ENCODE assay signal across 17 cellular contexts in the genomic region with DNA sequence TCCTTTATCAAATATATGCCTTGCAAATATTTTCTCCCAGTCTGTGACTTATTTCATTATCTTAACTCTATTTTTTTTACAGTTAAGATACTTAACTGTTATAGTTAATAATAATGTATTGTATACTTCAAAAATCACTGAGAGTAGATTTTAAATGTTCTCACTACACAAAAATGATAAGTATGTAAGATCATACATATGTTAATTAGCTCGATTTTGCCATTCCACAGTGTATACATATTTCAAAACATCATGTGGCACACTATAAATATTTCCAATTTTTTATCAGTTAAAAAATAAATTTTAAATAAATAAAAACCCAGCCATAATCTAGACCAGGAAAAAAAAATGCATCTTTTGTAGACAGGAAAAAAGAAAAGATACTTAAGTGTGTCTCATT. TPM values are rescaled to one million over a fixed set of nuclear protein-coding genes. Genes with fewer than 3 reads are reported as not detected.
DNase-seq lines count a peak whose midpoint lies in the region; ATAC-seq and TF ChIP-seq lines count a peak whose summit lies in the region.
"Had no signal": no experiment of that assay in that cellular context is flagged by ENCODE, and none has a peak within 500 bp of the region (broad histone marks: within the 10 kb centered on the region; RNA-seq: fewer than 3 reads in every experiment).

No MANE protein-coding gene starts in this region.

- H3K9me3 ChIP-seq in SK-N-MC (ENCODE audit: low read depth, low read length) = no peaks in the 10 kb centered on the region
- H3K9me3 ChIP-seq: BE2C had no signal

- peaks cover 9% of the 10 kb centered on the region for H3K4me1 Mint-ChIP-seq in WTC11

- no peak for TF ChIP-seq CTCF in WTC11 (IDR thresholded peaks at IDR 0.05)

- H3K4me3 ChIP-seq in SK-N-MC = peak overlapping the region; percentile 30; the same call in 1 of the 2 replicates
- H3K4me3 ChIP-seq: GM12878, K562 had no signal

- H3K27ac Mint-ChIP-seq in WTC11 = no peak overlapping the region
- H3K27ac Mint-ChIP-seq: CD8-positive, alpha-beta T cell had no signal

- peaks cover 3% of the 10 kb centered on the region for H3K36me3 ChIP-seq in SK-N-MC (ENCODE audit: insufficient read depth, low read length)
- H3K36me3 ChIP-seq: BE2C had no signal

- CTCF ChIA-PET in WTC11 (lab: Charles Lee) = no interaction called here

- peak; percentile 8 for DNase-seq in ELR (ENCODE audit: low read depth)
- peak; percentile 8 for DNase-seq in SK-N-MC (ENCODE audit: low read depth, low spot score)
- DNase-seq in dedifferentiated amniotic fluid mesenchymal stem cell (ENCODE audit: extremely low spot score) = peak; percentile 38
- no peak for DNase-seq in medulla oblongata (ENCODE audit: extremely low spot score)
- DNase-seq in T-helper 1 cell = no peak
- no peak for DNase-seq in WTC11 (ENCODE audit: low spot score)
- no peak for DNase-seq in NCI-H345 treated with DMSO at 0.1 percent for 48 hours (lab: John Stamatoyannopoulos, UW; ENCODE audit: unreplicated experiment)
- DNase-seq: BE2C; CD8-positive, alpha-beta T cell; COR-L47; DMS153; DND-41 had no signal

- 0 out of 2 replicates have a peak, but pooled peaks cover 6% of the 10 kb centered on the region for H3K36me3 Mint-ChIP-seq in WTC11
- H3K36me3 Mint-ChIP-seq: CD8-positive, alpha-beta T cell had no signal

- POLR2A ChIA-PET in WTC11 (lab: Charles Lee) = interaction anchor here (0.5 kb wide), 1 partner anchor 395 kb away, joined by 4 read pairs; no protein-coding TSS in a partner anchor

- no peak overlapping the region for H3K9ac ChIP-seq in SK-N-MC (ENCODE audit: insufficient read length)

- no peak for ATAC-seq in WTC11
- ATAC-seq: CD8-positive, alpha-beta T cell; GM12878; HCT116; K562 had no signal

- no peaks in the 10 kb centered on the region for H3K9me3 Mint-ChIP-seq in WTC11
- H3K9me3 Mint-ChIP-seq: CD8-positive, alpha-beta T cell had no signal

- H3K27me3 Mint-ChIP-seq in WTC11 (ENCODE audit: low read depth) = no peaks in the 10 kb centered on the region

- H3K4me3 Mint-ChIP-seq in WTC11 = no peak overlapping the region
- H3K4me3 Mint-ChIP-seq: CD8-positive, alpha-beta T cell had no signal

- H3K27ac ChIP-seq in SK-N-MC = peak overlapping the region; percentile 86
- H3K27ac ChIP-seq: C4-2B, HL-60 had no signal

TF ChIP-seq in WTC11, 78 proteins besides CTCF, POLR2A, EP300 and RAD21:
- TF ChIP-seq, protein P1, sequence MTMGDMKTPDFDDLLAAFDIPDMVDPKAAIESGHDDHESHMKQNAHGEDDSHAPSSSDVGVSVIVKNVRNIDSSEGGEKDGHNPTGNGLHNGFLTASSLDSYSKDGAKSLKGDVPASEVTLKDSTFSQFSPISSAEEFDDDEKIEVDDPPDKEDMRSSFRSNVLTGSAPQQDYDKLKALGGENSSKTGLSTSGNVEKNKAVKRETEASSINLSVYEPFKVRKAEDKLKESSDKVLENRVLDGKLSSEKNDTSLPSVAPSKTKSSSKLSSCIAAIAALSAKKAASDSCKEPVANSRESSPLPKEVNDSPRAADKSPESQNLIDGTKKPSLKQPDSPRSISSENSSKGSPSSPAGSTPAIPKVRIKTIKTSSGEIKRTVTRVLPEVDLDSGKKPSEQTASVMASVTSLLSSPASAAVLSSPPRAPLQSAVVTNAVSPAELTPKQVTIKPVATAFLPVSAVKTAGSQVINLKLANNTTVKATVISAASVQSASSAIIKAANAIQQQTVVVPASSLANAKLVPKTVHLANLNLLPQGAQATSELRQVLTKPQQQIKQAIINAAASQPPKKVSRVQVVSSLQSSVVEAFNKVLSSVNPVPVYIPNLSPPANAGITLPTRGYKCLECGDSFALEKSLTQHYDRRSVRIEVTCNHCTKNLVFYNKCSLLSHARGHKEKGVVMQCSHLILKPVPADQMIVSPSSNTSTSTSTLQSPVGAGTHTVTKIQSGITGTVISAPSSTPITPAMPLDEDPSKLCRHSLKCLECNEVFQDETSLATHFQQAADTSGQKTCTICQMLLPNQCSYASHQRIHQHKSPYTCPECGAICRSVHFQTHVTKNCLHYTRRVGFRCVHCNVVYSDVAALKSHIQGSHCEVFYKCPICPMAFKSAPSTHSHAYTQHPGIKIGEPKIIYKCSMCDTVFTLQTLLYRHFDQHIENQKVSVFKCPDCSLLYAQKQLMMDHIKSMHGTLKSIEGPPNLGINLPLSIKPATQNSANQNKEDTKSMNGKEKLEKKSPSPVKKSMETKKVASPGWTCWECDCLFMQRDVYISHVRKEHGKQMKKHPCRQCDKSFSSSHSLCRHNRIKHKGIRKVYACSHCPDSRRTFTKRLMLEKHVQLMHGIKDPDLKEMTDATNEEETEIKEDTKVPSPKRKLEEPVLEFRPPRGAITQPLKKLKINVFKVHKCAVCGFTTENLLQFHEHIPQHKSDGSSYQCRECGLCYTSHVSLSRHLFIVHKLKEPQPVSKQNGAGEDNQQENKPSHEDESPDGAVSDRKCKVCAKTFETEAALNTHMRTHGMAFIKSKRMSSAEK (CRISPR knock-in tag; IDR thresholded peaks at IDR 0.05; ENCODE audit: borderline replicate concordance) = no peak
- TF ChIP-seq, protein P2, sequence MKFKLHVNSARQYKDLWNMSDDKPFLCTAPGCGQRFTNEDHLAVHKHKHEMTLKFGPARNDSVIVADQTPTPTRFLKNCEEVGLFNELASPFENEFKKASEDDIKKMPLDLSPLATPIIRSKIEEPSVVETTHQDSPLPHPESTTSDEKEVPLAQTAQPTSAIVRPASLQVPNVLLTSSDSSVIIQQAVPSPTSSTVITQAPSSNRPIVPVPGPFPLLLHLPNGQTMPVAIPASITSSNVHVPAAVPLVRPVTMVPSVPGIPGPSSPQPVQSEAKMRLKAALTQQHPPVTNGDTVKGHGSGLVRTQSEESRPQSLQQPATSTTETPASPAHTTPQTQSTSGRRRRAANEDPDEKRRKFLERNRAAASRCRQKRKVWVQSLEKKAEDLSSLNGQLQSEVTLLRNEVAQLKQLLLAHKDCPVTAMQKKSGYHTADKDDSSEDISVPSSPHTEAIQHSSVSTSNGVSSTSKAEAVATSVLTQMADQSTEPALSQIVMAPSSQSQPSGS (CRISPR knock-in tag; IDR thresholded peaks at IDR 0.05; ENCODE audit: borderline replicate concordance, low read depth) = no peak
- no peak for TF ChIP-seq NFE2L1 (CRISPR knock-in tag; IDR thresholded peaks at IDR 0.05)
- TF ChIP-seq ZNF263 (CRISPR knock-in tag; IDR thresholded peaks at IDR 0.05; ENCODE audit: low read depth) = no peak
- TF ChIP-seq MXD4 (CRISPR knock-in tag; IDR thresholded peaks at IDR 0.05; ENCODE audit: borderline replicate concordance) = no peak

RNA-seq across cellular contexts. Expression of a gene that starts 27.2 kb away (rescaled TPM):
- total RNA-seq in WTC11 (2021) = 28.5 to 32.8 TPM (median 32.0 TPM) in 3 replicates
- total RNA-seq: CD8-positive, alpha-beta T cell had no signal

Comparison
In these comparisons a context has a peak if more than half of its experiments do, and no peak if none do; other contexts are left out.
1. DNase-seq: peak in ELR (single experiment), SK-N-MC (single experiment) and dedifferentiated amniotic fluid mesenchymal stem cell (single experiment); none in medulla oblongata (single experiment), T-helper 1 cell (0 of 5), WTC11 (single experiment) and NCI-H345 treated with DMSO at 0.1 percent for 48 hours (single experiment).